ENCODE assay signal across 37 cellular contexts in the genomic region with DNA sequence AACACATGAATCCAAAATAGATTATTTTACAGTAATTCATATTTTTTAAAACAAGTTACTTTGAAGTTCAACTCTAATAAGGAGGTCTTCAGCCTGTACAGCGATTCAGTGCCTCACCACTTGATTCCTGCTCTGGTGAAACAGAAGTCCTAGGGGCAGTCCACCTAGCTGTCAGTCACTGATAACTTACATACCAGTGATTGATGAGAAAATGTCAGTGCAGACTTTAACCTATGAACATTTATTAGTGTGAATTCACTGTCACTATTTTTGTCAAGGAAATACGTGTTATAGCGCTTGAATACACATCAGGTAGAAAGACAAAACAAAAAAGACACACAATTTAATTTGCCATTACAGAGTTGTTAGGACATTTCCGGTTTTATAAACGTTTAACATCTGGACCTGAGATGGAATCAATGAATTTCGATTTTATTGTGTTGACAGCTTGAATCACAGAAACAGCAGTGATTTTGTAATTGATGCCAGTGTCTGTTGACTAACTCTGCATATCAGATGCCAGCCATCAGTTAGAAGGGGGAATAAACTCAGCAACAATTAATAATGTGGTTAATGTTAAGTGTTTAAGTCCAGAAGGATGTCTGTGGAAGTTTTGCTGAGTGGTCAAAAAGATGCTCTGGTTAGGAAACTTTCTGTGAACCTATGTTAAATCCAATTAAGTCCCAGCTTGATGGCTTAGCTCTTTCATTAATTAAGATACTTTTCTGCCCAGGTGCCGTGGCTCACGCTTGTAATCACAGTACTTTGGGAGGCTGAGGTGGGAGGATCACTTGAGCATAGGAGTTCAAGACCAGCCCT. TPM values are rescaled to one million over a fixed set of nuclear protein-coding genes. Genes with fewer than 3 reads are reported as not detected.
"Had no signal": no experiment of that assay in that cellular context is flagged by ENCODE, and none has a peak within 500 bp of the region (broad histone marks: within the 10 kb centered on the region; RNA-seq: fewer than 3 reads in every experiment).

No MANE protein-coding gene starts in this region.

- H3K27ac ChIP-seq: Peyer's patch, SJSA1 had no signal

- H3K9me3 Mint-ChIP-seq: activated CD4-positive, alpha-beta memory T cell treated with anti-CD3 and anti-CD28 coated beads for 36 hours; activated naive CD4-positive, alpha-beta T cell treated with anti-CD3 and anti-CD28 coated beads, Interleukin-2, amount 10 ng/mL, durations not matched to agents 7 days and 5 days; activated naive CD8-positive, alpha-beta T cell treated with anti-CD3 and anti-CD28 coated beads, Interleukin-2, amount 50 U/mL, for 24 hours; activated T-cell treated with anti-CD3 and anti-CD28 coated beads, Interleukin-2, amount 50 U/mL, for 4 hours had no signal

- H3K4me3 ChIP-seq: MG63, Peyer's patch, SJSA1 had no signal

- DNase-seq: activated CD4-positive, alpha-beta memory T cell treated with anti-CD3 and anti-CD28 coated beads for 36 hours; activated CD4-positive, alpha-beta T cell treated with anti-CD3 and anti-CD28 coated beads for 4 hours; activated CD4-positive, alpha-beta T cell treated with anti-CD3 and anti-CD28 coated beads, Interleukin-2, amount 50 U/mL, for 1 hour; activated CD8-positive, alpha-beta memory T cell treated with anti-CD3 and anti-CD28 coated beads, Interleukin-2, amount 50 U/mL, for 4 hours; activated effector memory CD4-positive, alpha-beta T cell treated with Interleukin-2 at 50 U/mL for 16 hours; activated naive CD4-positive, alpha-beta T cell treated with anti-CD3 and anti-CD28 coated beads, Interleukin-2, amount 10 ng/mL, durations not matched to agents 7 days and 5 days; activated naive CD8-positive, alpha-beta T cell treated with anti-CD3 and anti-CD28 coated beads, Interleukin-2, amount 50 U/mL, for 24 hours; activated T-cell treated with anti-CD3 and anti-CD28 coated beads for 4 hours; activated T-cell treated with anti-CD3 and anti-CD28 coated beads, Interleukin-2, amount 50 U/mL, for 4 hours; anterior cingulate cortex; central memory CD4-positive, alpha-beta T cell; Kasumi-1; MG63; NCI-H1048; NCI-H1105 treated with DMSO at 0.1 percent for 48 hours; NCI-H1436; NCI-H1694; NCI-H1930; NCI-H2081 treated with DMSO at 0.1 percent for 48 hours; NCI-H226; NCI-H446 treated with DMSO at 0.1 percent for 48 hours; NCI-H524; NCI-H69; NK-92 treated with Interleukin-12 subunit alpha and Interleukin-12 subunit beta, amount 100 ng/mL, for 24 hours; PC-3; Peyer's patch; RPMI8226; SHP77 treated with DMSO at 0.1 percent for 48 hours; SW 1271; T1000 had no signal

- H3K36me3 ChIP-seq: Peyer's patch, SJSA1 had no signal

- FAIRE-seq: bronchial epithelial cell had no signal

- H3K27ac Mint-ChIP-seq: activated CD4-positive, alpha-beta memory T cell treated with anti-CD3 and anti-CD28 coated beads for 36 hours; activated naive CD4-positive, alpha-beta T cell treated with anti-CD3 and anti-CD28 coated beads, Interleukin-2, amount 10 ng/mL, durations not matched to agents 7 days and 5 days; activated naive CD8-positive, alpha-beta T cell; activated naive CD8-positive, alpha-beta T cell treated with anti-CD3 and anti-CD28 coated beads, Interleukin-2, amount 50 U/mL, for 24 hours; brain had no signal

- H3K4me1 ChIP-seq: Peyer's patch, SJSA1 had no signal

- H3K27me3 ChIP-seq: MG63, Peyer's patch had no signal

- ATAC-seq: activated naive CD8-positive, alpha-beta T cell treated with anti-CD3 and anti-CD28 coated beads, Interleukin-2, amount 50 U/mL, for 24 hours; activated T-cell treated with anti-CD3 and anti-CD28 coated beads, Interleukin-2, amount 50 U/mL, for 4 hours; PC-3 had no signal

- H3K4me1 Mint-ChIP-seq: activated naive CD4-positive, alpha-beta T cell treated with anti-CD3 and anti-CD28 coated beads, Interleukin-2, amount 10 ng/mL, durations not matched to agents 7 days and 5 days; activated naive CD8-positive, alpha-beta T cell treated with anti-CD3 and anti-CD28 coated beads, Interleukin-2, amount 50 U/mL, for 24 hours; brain had no signal

- H3K4me3 Mint-ChIP-seq: activated CD4-positive, alpha-beta memory T cell treated with anti-CD3 and anti-CD28 coated beads for 36 hours; activated naive CD4-positive, alpha-beta T cell treated with anti-CD3 and anti-CD28 coated beads, Interleukin-2, amount 10 ng/mL, durations not matched to agents 7 days and 5 days; activated naive CD8-positive, alpha-beta T cell; activated naive CD8-positive, alpha-beta T cell treated with anti-CD3 and anti-CD28 coated beads, Interleukin-2, amount 50 U/mL, for 24 hours; activated T-cell treated with anti-CD3 and anti-CD28 coated beads, Interleukin-2, amount 50 U/mL, for 4 hours; brain had no signal

- H3K27me3 Mint-ChIP-seq: activated CD4-positive, alpha-beta memory T cell treated with anti-CD3 and anti-CD28 coated beads for 36 hours; activated naive CD8-positive, alpha-beta T cell; activated naive CD8-positive, alpha-beta T cell treated with anti-CD3 and anti-CD28 coated beads, Interleukin-2, amount 50 U/mL, for 24 hours had no signal

- H3K36me3 Mint-ChIP-seq: activated CD4-positive, alpha-beta memory T cell treated with anti-CD3 and anti-CD28 coated beads for 36 hours; activated naive CD4-positive, alpha-beta T cell treated with anti-CD3 and anti-CD28 coated beads, Interleukin-2, amount 10 ng/mL, durations not matched to agents 7 days and 5 days; activated naive CD8-positive, alpha-beta T cell; brain had no signal

- H3K9me3 ChIP-seq: MG63, Peyer's patch, SJSA1 had no signal

RNA-seq across cellular contexts. Expression of a gene that starts 34.5 kb away (rescaled TPM):
- total RNA-seq: activated CD4-positive, alpha-beta memory T cell treated with anti-CD3 and anti-CD28 coated beads for 36 hours; activated T-cell treated with anti-CD3 and anti-CD28 coated beads, Interleukin-2, amount 50 U/mL, for 4 hours; cerebellum; Peyer's patch; SJSA1; T-helper 1 cell treated with Interleukin-12 subunit alpha and Interleukin-12 subunit beta and Interleukin-4 antibody, amounts not matched to agents 30 ng/mL and 1 ng/mL, for 36 hours; T-helper 2 cell treated with Interferon-gamma antibody and Interleukin-4, amounts not matched to agents 100 ng/mL and 5 ng/mL, for 36 hours had no signal
